ENCODE assay signal across 25 cellular contexts in genomic region chr2:195490304-195490703, GRCh38.
"Had no signal": no experiment of that assay in that cellular context is flagged by ENCODE, and none has a peak within 500 bp of the region (broad histone marks: within the 10 kb centered on the region; RNA-seq: fewer than 3 reads in every experiment).

No MANE protein-coding gene starts in this region.

- DNase-seq: activated CD4-positive, alpha-beta T cell treated with anti-CD3 and anti-CD28 coated beads, Interleukin-2, amount 10 ng/mL, durations not matched to agents 7 days and 5 days; activated CD4-positive, CD25-positive, alpha-beta regulatory T cell treated with anti-CD3 and anti-CD28 coated beads, Interleukin-2, amount 50 U/mL, for 72 hours; activated CD8-positive, alpha-beta memory T cell treated with anti-CD3 and anti-CD28 coated beads, Interleukin-2, amount 10 ng/mL, durations not matched to agents 7 days and 5 days; activated CD8-positive, alpha-beta T cell treated with anti-CD3 and anti-CD28 coated beads for 36 hours; activated effector memory CD4-positive, alpha-beta T cell treated with anti-CD3 and anti-CD28 coated beads, Interleukin-2, amount 50 U/mL, for 16 hours; activated T-cell treated with anti-CD3 and anti-CD28 coated beads for 4 hours; anterior cingulate cortex; body of pancreas; cortex of kidney; endodermal cell; heart left ventricle; midbrain; nephron progenitor cell; pancreas; right cardiac atrium; stimulated activated CD4-positive, alpha-beta T cell treated with anti-CD3 and anti-CD28 coated beads, Interleukin-4, amount 100 ng/mL, for 4 hours; stimulated activated naive CD8-positive, alpha-beta T cell treated with anti-CD3 and anti-CD28 coated beads, Interleukin-15, Interleukin-2, amounts not matched to agents 100 U/mL and 50 U/mL, for 24 hours; T1000; upper lobe of right lung; WERI-Rb-1 had no signal

- H3K27me3 Mint-ChIP-seq: activated CD4-positive, alpha-beta T cell treated with anti-CD3 and anti-CD28 coated beads, Interleukin-2, amount 10 ng/mL, durations not matched to agents 7 days and 5 days; activated CD8-positive, alpha-beta memory T cell treated with anti-CD3 and anti-CD28 coated beads, Interleukin-2, amount 10 ng/mL, durations not matched to agents 7 days and 5 days; activated CD8-positive, alpha-beta T cell treated with anti-CD3 and anti-CD28 coated beads for 36 hours; activated naive CD4-positive, alpha-beta T cell treated with anti-CD3 and anti-CD28 coated beads, Interleukin-2, amount 50 U/mL, for 24 hours had no signal

- H3K36me3 Mint-ChIP-seq: activated naive CD4-positive, alpha-beta T cell treated with anti-CD3 and anti-CD28 coated beads, Interleukin-2, amount 50 U/mL, for 24 hours had no signal

- ATAC-seq: activated CD8-positive, alpha-beta memory T cell treated with anti-CD3 and anti-CD28 coated beads, Interleukin-2, amount 10 ng/mL, durations not matched to agents 7 days and 5 days; activated CD8-positive, alpha-beta T cell treated with anti-CD3 and anti-CD28 coated beads for 36 hours; body of pancreas; gastroesophageal sphincter; heart left ventricle; pancreas; right cardiac atrium; stimulated activated naive CD8-positive, alpha-beta T cell treated with anti-CD3 and anti-CD28 coated beads, Interleukin-15, Interleukin-2, amounts not matched to agents 100 U/mL and 50 U/mL, for 24 hours; upper lobe of right lung had no signal

- FAIRE-seq: islet of Langerhans, pancreas had no signal

- H3K4me3 Mint-ChIP-seq: activated CD4-positive, alpha-beta T cell treated with anti-CD3 and anti-CD28 coated beads, Interleukin-2, amount 10 ng/mL, durations not matched to agents 7 days and 5 days; activated CD8-positive, alpha-beta memory T cell treated with anti-CD3 and anti-CD28 coated beads, Interleukin-2, amount 10 ng/mL, durations not matched to agents 7 days and 5 days; activated CD8-positive, alpha-beta T cell treated with anti-CD3 and anti-CD28 coated beads for 36 hours; activated naive CD4-positive, alpha-beta T cell treated with anti-CD3 and anti-CD28 coated beads, Interleukin-2, amount 50 U/mL, for 24 hours; endodermal cell; nephron progenitor cell had no signal

- H3K27ac Mint-ChIP-seq: activated CD4-positive, alpha-beta T cell treated with anti-CD3 and anti-CD28 coated beads, Interleukin-2, amount 10 ng/mL, durations not matched to agents 7 days and 5 days; activated CD8-positive, alpha-beta memory T cell treated with anti-CD3 and anti-CD28 coated beads, Interleukin-2, amount 10 ng/mL, durations not matched to agents 7 days and 5 days; activated CD8-positive, alpha-beta T cell treated with anti-CD3 and anti-CD28 coated beads for 36 hours; activated naive CD4-positive, alpha-beta T cell treated with anti-CD3 and anti-CD28 coated beads, Interleukin-2, amount 50 U/mL, for 24 hours; endodermal cell; nephron progenitor cell had no signal

- H3K9me3 Mint-ChIP-seq: activated CD8-positive, alpha-beta T cell treated with anti-CD3 and anti-CD28 coated beads for 36 hours; activated naive CD4-positive, alpha-beta T cell treated with anti-CD3 and anti-CD28 coated beads, Interleukin-2, amount 50 U/mL, for 24 hours; endodermal cell; nephron progenitor cell had no signal

- H3K27ac ChIP-seq: body of pancreas, epithelial cell of prostate, gastroesophageal sphincter, heart left ventricle, pancreas, upper lobe of right lung, WERI-Rb-1 had no signal

- H3K27me3 ChIP-seq: body of pancreas, cardiac muscle cell, gastroesophageal sphincter, heart left ventricle, pancreas, upper lobe of right lung had no signal

- H3K36me3 ChIP-seq: cardiac muscle cell, gastroesophageal sphincter, heart left ventricle, pancreas, upper lobe of right lung, WERI-Rb-1 had no signal

- H3K4me3 ChIP-seq: body of pancreas, cardiac muscle cell, gastroesophageal sphincter, heart left ventricle, pancreas, upper lobe of right lung had no signal

- H3K4me1 ChIP-seq: body of pancreas, gastroesophageal sphincter, pancreas, upper lobe of right lung had no signal

- H3K9me3 ChIP-seq: body of pancreas, gastroesophageal sphincter, heart left ventricle, pancreas, upper lobe of right lung had no signal
